Comparison of ENCODE assay signal across 20 cellular contexts in the genomic region with DNA sequence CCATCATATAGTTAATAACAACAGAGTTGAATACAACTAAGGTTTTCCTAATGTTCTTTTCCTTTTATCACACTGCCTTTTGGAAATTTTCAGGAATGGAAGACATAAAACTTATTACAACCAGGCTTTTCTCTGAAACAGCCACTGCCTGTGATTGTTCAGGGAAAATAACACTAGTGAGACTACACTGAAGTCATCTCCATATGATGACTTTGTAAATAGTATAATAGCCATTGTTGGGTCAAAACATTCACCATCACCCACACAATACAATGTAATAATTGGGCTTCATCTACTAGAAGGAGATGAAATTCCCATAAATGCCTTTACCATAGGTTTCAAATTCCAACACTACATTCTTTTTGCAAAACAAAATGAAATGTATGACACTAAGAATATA. TPM values are rescaled to one million over a fixed set of nuclear protein-coding genes. Genes with fewer than 3 reads are reported as not detected.
DNase-seq lines count a peak whose midpoint lies in the region; ATAC-seq and FAIRE-seq lines count a peak whose summit lies in the region.
"Had no signal": no experiment of that assay in that cellular context is flagged by ENCODE, and none has a peak within 500 bp of the region (broad histone marks: within the 10 kb centered on the region; RNA-seq: fewer than 3 reads in every experiment).

No MANE protein-coding gene starts in this region.

- H3K27ac Mint-ChIP-seq in stimulated activated effector memory CD8-positive, alpha-beta T cell treated with anti-CD3 and anti-CD28 coated beads, Interleukin-12 subunit alpha, Interleukin-12 subunit beta, amount 100 ng/mL, for 72 hours, result no peak overlapping the region
- H3K27ac Mint-ChIP-seq: CD14-positive monocyte; CD8-positive, alpha-beta T cell had no signal

- no peak for ATAC-seq in stimulated activated effector memory CD8-positive, alpha-beta T cell treated with anti-CD3 and anti-CD28 coated beads, Interleukin-12 subunit alpha, Interleukin-12 subunit beta, amount 100 ng/mL, for 72 hours
- ATAC-seq: A549; CD8-positive, alpha-beta T cell had no signal

- no peak overlapping the region for H3K4me3 Mint-ChIP-seq in stimulated activated effector memory CD8-positive, alpha-beta T cell treated with anti-CD3 and anti-CD28 coated beads, Interleukin-12 subunit alpha, Interleukin-12 subunit beta, amount 100 ng/mL, for 72 hours
- H3K4me3 Mint-ChIP-seq: CD14-positive monocyte; CD8-positive, alpha-beta T cell had no signal

- H3K4me1 Mint-ChIP-seq in stimulated activated effector memory CD8-positive, alpha-beta T cell treated with anti-CD3 and anti-CD28 coated beads, Interleukin-12 subunit alpha, Interleukin-12 subunit beta, amount 100 ng/mL, for 72 hours, result no peaks in the 10 kb centered on the region

- FAIRE-seq in frontal cortex (lab: Jason Lieb, UNC), result peak; percentile 3
- FAIRE-seq: A549, GM12891, GM19239 had no signal

- no peaks in the 10 kb centered on the region for H3K9me3 Mint-ChIP-seq in stimulated activated effector memory CD8-positive, alpha-beta T cell treated with anti-CD3 and anti-CD28 coated beads, Interleukin-12 subunit alpha, Interleukin-12 subunit beta, amount 100 ng/mL, for 72 hours
- H3K9me3 Mint-ChIP-seq: CD8-positive, alpha-beta T cell had no signal

- H3K36me3 Mint-ChIP-seq in stimulated activated effector memory CD8-positive, alpha-beta T cell treated with anti-CD3 and anti-CD28 coated beads, Interleukin-12 subunit alpha, Interleukin-12 subunit beta, amount 100 ng/mL, for 72 hours, result no peaks in the 10 kb centered on the region
- H3K36me3 Mint-ChIP-seq: CD8-positive, alpha-beta T cell had no signal

- DNase-seq in Ammon's horn (ENCODE audit: low spot score), result peak; percentile 40
- DNase-seq in frontal cortex (ENCODE audit: low spot score in 2 of 2), result peak in 1 of 2 donors; percentile 38
- DNase-seq in midbrain (lab: John Stamatoyannopoulos, UW), result peak; percentile 9
- DNase-seq in stimulated activated effector memory CD8-positive, alpha-beta T cell treated with anti-CD3 and anti-CD28 coated beads, Interleukin-12 subunit alpha, Interleukin-12 subunit beta, amount 100 ng/mL, for 72 hours (ENCODE audit: low spot score in 2 of 2), result no peak
- DNase-seq in DMS 273 treated with DMSO at 0.1 percent for 48 hours (lab: John Stamatoyannopoulos, UW), result no peak
- no peak for DNase-seq in RPMI8226
- DNase-seq: AML-193, Calu3, DMS53, DND-41, EL, GM23248 had no signal

- peak overlapping the region; percentile 46 for H3K27ac ChIP-seq in temporal lobe (ENCODE audit: low read depth, low read length)
- H3K27ac ChIP-seq: 22Rv1, A549, BLaER1, GM23248 had no signal

RNA-seq across cellular contexts. Expression of a gene that starts 5.0 kb away (rescaled TPM):
- total RNA-seq in frontal cortex (0.82 TPM), temporal lobe (0.74 TPM)

RNA-seq across cellular contexts. Expression of a gene that starts 13.9 kb away (rescaled TPM):
- total RNA-seq in frontal cortex (under 0.01 TPM), temporal lobe (0.49 TPM)

RNA-seq across cellular contexts. Expression of a gene that starts 14.2 kb away (rescaled TPM):
- 2.0 TPM for total RNA-seq in frontal cortex
- 1.7 TPM for total RNA-seq in temporal lobe

RNA-seq across cellular contexts. Expression of a gene that starts 35.7 kb away (rescaled TPM):
- total RNA-seq in frontal cortex (217 TPM), temporal lobe (120 TPM)

Comparison
In these comparisons a context has a peak if more than half of its experiments do, and no peak if none do; other contexts are left out.
1. DNase-seq: peak in Ammon's horn (single experiment) and midbrain (single experiment); none in stimulated activated effector memory CD8-positive, alpha-beta T cell treated with anti-CD3 and anti-CD28 coated beads, Interleukin-12 subunit alpha, Interleukin-12 subunit beta, amount 100 ng/mL, for 72 hours (0 of 2), DMS 273 treated with DMSO at 0.1 percent for 48 hours (single experiment) and RPMI8226 (single experiment).